ENCODE assay signal across 1 cellular context in genomic region chr14:32574269-32574668, GRCh38.
A peak's percentile ranks its signal among the peaks of the same experiment; 100 is the strongest.
TF ChIP-seq lines count a peak whose summit lies in the region.

No MANE protein-coding gene starts in this region.

TF ChIP-seq in liver, 16 proteins besides CTCF, POLR2A, EP300 and RAD21 (continued from another document):
- TF ChIP-seq REST (IDR thresholded peaks at IDR 0.05) (peak; percentile 24), ZBTB33 (IDR thresholded peaks at IDR 0.05) (peak; percentile 30), MAX (IDR thresholded peaks at IDR 0.05) (peak; percentile 35), FOXA2 (IDR thresholded peaks at IDR 0.05) (no peak), HNF4A (conservative IDR thresholded peaks at IDR 0.05) (peak; percentile 18 to 50), RXRA (IDR thresholded peaks at IDR 0.05) (peak in 1 of 2 donors; percentile 59), EGR1 (IDR thresholded peaks at IDR 0.05; ENCODE audit: low read depth in 2 of 2) (no peak)
